ENCODE assay signal across 27 cellular contexts in genomic region chr12:98863167-98863566, GRCh38.
DNase-seq lines count a peak whose midpoint lies in the region; ATAC-seq and TF ChIP-seq lines count a peak whose summit lies in the region.
"Had no signal": no experiment of that assay in that cellular context is flagged by ENCODE, and none has a peak within 500 bp of the region (broad histone marks: within the 10 kb centered on the region; RNA-seq: fewer than 3 reads in every experiment).

No MANE protein-coding gene starts in this region.

- H3K18ac ChIP-seq in mesendoderm (ENCODE audit: low read length): no peak overlapping the region

- no peak for ATAC-seq in HG03442 (IDR thresholded peaks at IDR 0.05; ENCODE audit: unreplicated experiment)
- ATAC-seq: activated T-cell treated with anti-CD3 and anti-CD28 coated beads, Interleukin-2, amount 50 U/mL, for 4 hours; lower lobe of right lung had no signal

- intact Hi-C loops in Calu3 (cut with micrococcal nuclease; ENCODE audit: unreplicated experiment): no loop called here

- CTCF ChIA-PET in Calu3 (lab: Charles Lee): no interaction called here

- no peak overlapping the region for H4K5ac ChIP-seq in mesendoderm (ENCODE audit: low read length)

- no peak overlapping the region for H2BK5ac ChIP-seq in mesendoderm (ENCODE audit: low read length)

- H3K27me3 ChIP-seq in H7 (ENCODE audit: control insufficient read depth, insufficient read depth, low read length) (no peaks in the 10 kb centered on the region), mesendoderm (ENCODE audit: insufficient read depth, low read length, poor library complexity) (no peaks in the 10 kb centered on the region)
- H3K27me3 ChIP-seq: BLaER1, ovary, right atrium auricular region had no signal

- no peak overlapping the region for H3K4me3 Mint-ChIP-seq in Calu3 (ENCODE audit: low read depth, unreplicated experiment)
- H3K4me3 Mint-ChIP-seq: activated B cell treated with CpG ODN at 0.5 μM for 24 hours; activated T-cell treated with anti-CD3 and anti-CD28 coated beads, Interleukin-2, amount 50 U/mL, for 4 hours; brain; nephron progenitor cell had no signal

- no peak overlapping the region for H3K56ac ChIP-seq in mesendoderm (ENCODE audit: low read length)

- no peaks in the 10 kb centered on the region for H3K4me1 Mint-ChIP-seq in Calu3 (ENCODE audit: low read depth, unreplicated experiment)
- H3K4me1 Mint-ChIP-seq: activated B cell treated with CpG ODN at 0.5 μM for 24 hours had no signal

- H4K8ac ChIP-seq in mesendoderm (ENCODE audit: low read depth, low read length): no peak overlapping the region

- H3K9me3 Mint-ChIP-seq in Calu3 (ENCODE audit: low read depth, unreplicated experiment): no peaks in the 10 kb centered on the region
- H3K9me3 Mint-ChIP-seq: activated B cell treated with CpG ODN at 0.5 μM for 24 hours; activated T-cell treated with anti-CD3 and anti-CD28 coated beads, Interleukin-2, amount 50 U/mL, for 4 hours had no signal

- no peak overlapping the region for H3K4me2 ChIP-seq in mesendoderm (ENCODE audit: low read length)
- H3K4me2 ChIP-seq: BLaER1 had no signal

- H3K27ac ChIP-seq in mesendoderm (ENCODE audit: low read depth, low read length) (no peak overlapping the region), coronary artery (no peak overlapping the region)
- H3K27ac ChIP-seq: BLaER1, epithelial cell of prostate, GM23248, lower lobe of right lung, ovary, right atrium auricular region, SJSA1 had no signal

- peak; percentile 39 for DNase-seq in H7
- DNase-seq in NCI-H2227 treated with DMSO at 0.1 percent for 48 hours (lab: John Stamatoyannopoulos, UW): peak; percentile 18
- peak; percentile 59 for DNase-seq in ecto neural progenitor cell (ENCODE audit: low spot score)
- DNase-seq in mesendoderm: peak; percentile 89
- no peak for DNase-seq in stimulated activated CD4-positive, alpha-beta T cell treated with anti-CD3 and anti-CD28 coated beads, Interleukin-2, amount 100 ng/mL, for 24 hours
- no peak for DNase-seq in coronary artery (ENCODE audit: low spot score)
- no peak for DNase-seq in Calu3
- DNase-seq: ACHN; activated B cell treated with CpG ODN at 0.5 μM for 24 hours; activated CD4-positive, alpha-beta T cell treated with anti-CD3 and anti-CD28 coated beads, Interleukin-2, amount 50 U/mL, for 1 hour; activated naive CD4-positive, alpha-beta T cell; activated T-cell treated with anti-CD3 and anti-CD28 coated beads, Interleukin-2, amount 50 U/mL, for 4 hours; DMS79 treated with DMSO at 0.1 percent for 48 hours; effector CD4-positive, alpha-beta T cell; GM23248; lower lobe of right lung; NCI-H1436; nephron progenitor cell; ovary; RPMI8226; stimulated activated CD4-positive, alpha-beta T cell treated with anti-CD3 and anti-CD28 coated beads, Interleukin-2, amount 100 ng/mL, for 48 hours had no signal

- no CpG with 5 or more reads among the region's 3 CpGs for WGBS in mesendoderm (ENCODE audit: extremely low coverage, insufficient coverage, low lambda C conversion rate)

- no peak overlapping the region for H2BK15ac ChIP-seq in mesendoderm (replicated peaks; ENCODE audit: low read depth)

- H3K27ac Mint-ChIP-seq in Calu3 (ENCODE audit: unreplicated experiment): no peak overlapping the region
- H3K27ac Mint-ChIP-seq: activated B cell treated with CpG ODN at 0.5 μM for 24 hours, nephron progenitor cell had no signal

- H3K4me3 ChIP-seq in H7 (ENCODE audit: insufficient read depth, low read depth, low read length) (no peak overlapping the region), mesendoderm (ENCODE audit: low read length) (no peak overlapping the region), coronary artery (no peak overlapping the region)
- H3K4me3 ChIP-seq: BLaER1, GM23248, lower lobe of right lung, ovary, right atrium auricular region, SJSA1 had no signal

- H3K9ac ChIP-seq in mesendoderm (ENCODE audit: low read length): no peak overlapping the region
- H3K9ac ChIP-seq: BLaER1, GM23248 had no signal

- H3K4me1 ChIP-seq in mesendoderm (ENCODE audit: control insufficient read depth, low read depth, low read length): no peaks in the 10 kb centered on the region
- H3K4me1 ChIP-seq: BLaER1, lower lobe of right lung, right atrium auricular region, SJSA1 had no signal

- no peak overlapping the region for H3K4ac ChIP-seq in mesendoderm (ENCODE audit: low read depth, low read length)

- no TSS peak for BruUV-seq in Calu3 (replicated peaks; lab: Mats Ljungman, UMichigan)

- no peak overlapping the region for H2BK120ac ChIP-seq in mesendoderm (ENCODE audit: low read depth, low read length)

- H3K79me2 ChIP-seq in mesendoderm (ENCODE audit: control insufficient read depth, insufficient read depth, low read length): no peaks in the 10 kb centered on the region

- H3K36me3 Mint-ChIP-seq in Calu3 (ENCODE audit: insufficient read depth, unreplicated experiment): no peaks in the 10 kb centered on the region

- no peak overlapping the region for H3K23ac ChIP-seq in mesendoderm (ENCODE audit: low read length)

- H3K36me3 ChIP-seq in H7 (replicated peaks; ENCODE audit: control insufficient read depth, insufficient read depth, low read length): no peaks in the 10 kb centered on the region
- H3K36me3 ChIP-seq in mesendoderm (ENCODE audit: control insufficient read depth, insufficient read depth, low read length): no peaks in the 10 kb centered on the region
- H3K36me3 ChIP-seq: lower lobe of right lung, ovary, right atrium auricular region, SJSA1 had no signal

- H3K27me3 Mint-ChIP-seq in Calu3 (ENCODE audit: unreplicated experiment): peaks cover 19% of the 10 kb centered on the region
- H3K27me3 Mint-ChIP-seq: brain had no signal

- TF ChIP-seq CTCF in coronary artery (IDR thresholded peaks at IDR 0.05) (no peak), Calu3 (IDR thresholded peaks at IDR 0.05; ENCODE audit: unreplicated experiment) (no peak)

- no peak overlapping the region for H2AK5ac ChIP-seq in mesendoderm (ENCODE audit: low read length)

- no peaks in the 10 kb centered on the region for H3K79me1 ChIP-seq in mesendoderm (ENCODE audit: low read length)

Comparison
In these comparisons a context has a peak if more than half of its experiments do, and no peak if none do; other contexts are left out.
1. DNase-seq: peak in H7 (single experiment), NCI-H2227 treated with DMSO at 0.1 percent for 48 hours (single experiment), ecto neural progenitor cell (single experiment) and mesendoderm (single experiment); none in stimulated activated CD4-positive, alpha-beta T cell treated with anti-CD3 and anti-CD28 coated beads, Interleukin-2, amount 100 ng/mL, for 24 hours (0 of 2), coronary artery (single experiment) and Calu3 (single experiment).